10 cellular contexts compared by ENCODE assay signal in the genomic region with DNA sequence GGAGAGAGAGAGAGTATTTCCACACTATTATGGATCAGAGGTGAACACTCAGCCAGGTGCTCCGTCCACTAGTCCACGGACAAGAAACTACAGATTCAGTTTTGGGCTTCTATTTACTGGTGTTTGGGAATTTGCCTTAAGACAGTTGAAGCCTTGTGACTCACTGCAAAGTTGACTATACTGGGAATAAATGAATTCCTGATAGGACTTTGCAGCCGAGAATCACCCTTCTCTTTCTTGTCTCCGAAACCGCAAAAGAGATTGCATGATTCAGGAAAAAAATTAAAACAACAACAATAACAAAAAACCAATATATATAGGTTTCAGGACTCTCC. TPM values are rescaled to one million over a fixed set of nuclear protein-coding genes. Genes with fewer than 3 reads are reported as not detected.
DNase-seq lines count a peak whose midpoint lies in the region; ATAC-seq, FAIRE-seq and TF ChIP-seq lines count a peak whose summit lies in the region.
"Had no signal": no experiment of that assay in that cellular context is flagged by ENCODE, and none has a peak within 500 bp of the region (broad histone marks: within the 10 kb centered on the region; RNA-seq: fewer than 3 reads in every experiment).

No MANE protein-coding gene starts in this region.

- no peaks in the 10 kb centered on the region for H4K20me1 ChIP-seq in neural cell (ENCODE audit: insufficient read depth)

- H3K4me1 ChIP-seq in CD8-positive, alpha-beta T cell (ENCODE audit: insufficient read depth, low read length): peaks cover 13% of the 10 kb centered on the region
- peaks cover 6% of the 10 kb centered on the region; the same call in 1 of the 2 replicates for H3K4me1 ChIP-seq in Panc1 (ENCODE audit: control insufficient read depth, insufficient read depth, low read length)

- CTCF ChIA-PET in CD8-positive, alpha-beta T cell (lab: Charles Lee): interaction anchor here (0.8 kb wide), 1 partner anchor 25 kb away, joined by 3 read pairs; no protein-coding TSS in a partner anchor
- CTCF ChIA-PET in Panc1 (lab: Charles Lee): no interaction called here

- H3K27ac ChIP-seq in CD8-positive, alpha-beta T cell (ENCODE audit: low read depth, low read length): no peak overlapping the region
- H3K27ac ChIP-seq in Panc1 (ENCODE audit: low read length) (peak overlapping the region; percentile 36; the same call in 1 of the 2 replicates), neural cell (ENCODE audit: low read length) (no peak overlapping the region)

- H3K9me3 Mint-ChIP-seq in CD8-positive, alpha-beta T cell: no peaks in the 10 kb centered on the region

- no peak for ATAC-seq in CD8-positive, alpha-beta T cell
- ATAC-seq in Panc1 (no peak), GM21367 (IDR thresholded peaks at IDR 0.05; ENCODE audit: unreplicated experiment) (no peak)

- H3K4me3 Mint-ChIP-seq in CD8-positive, alpha-beta T cell: peak overlapping the region; percentile 66

- H3K4me2 ChIP-seq in neural cell (ENCODE audit: low read length): no peak overlapping the region

- H3K9me2 ChIP-seq in neural cell (ENCODE audit: insufficient read depth, low read length): no peaks in the 10 kb centered on the region

- no peaks in the 10 kb centered on the region for H3K79me2 ChIP-seq in neural cell (replicated peaks; ENCODE audit: insufficient read depth, low read length)

- H3K27ac Mint-ChIP-seq in CD8-positive, alpha-beta T cell: peak overlapping the region; percentile 7

- no peaks in the 10 kb centered on the region for H3F3A ChIP-seq in neural cell (ENCODE audit: insufficient read depth, low read length, poor library complexity, severe bottlenecking)

- no peaks in the 10 kb centered on the region for H3K9me3 ChIP-seq in CD8-positive, alpha-beta T cell (ENCODE audit: low read length)
- no peaks in the 10 kb centered on the region for H3K9me3 ChIP-seq in Panc1 (ENCODE audit: control insufficient read depth, insufficient read depth, low read depth, low read length)
- H3K9me3 ChIP-seq in neural cell (ENCODE audit: low read length): no peaks in the 10 kb centered on the region

- no peak for DNase-seq in CD8-positive, alpha-beta T cell
- no peak for DNase-seq in Panc1 (ENCODE audit: low read depth, low spot score)
- DNase-seq in epithelial cell of proximal tubule (ENCODE audit: low read depth): no peak
- no peak for DNase-seq in dedifferentiated amniotic fluid mesenchymal stem cell (ENCODE audit: extremely low spot score)
- no peak for DNase-seq in D721Med (ENCODE audit: insufficient read length, low spot score)
- no peak for DNase-seq in KG1 (lab: John Stamatoyannopoulos, UW)
- DNase-seq: activated CD4-positive, alpha-beta T cell treated with anti-CD3 and anti-CD28 coated beads for 1 hour; NCI-H2029 treated with DMSO at 0.1 percent for 48 hours had no signal

- POLR2A ChIA-PET in CD8-positive, alpha-beta T cell (lab: Charles Lee): no interaction called here
- POLR2A ChIA-PET in Panc1 (lab: Charles Lee): interaction anchor here (0.7 kb wide), 1 partner anchor 27 kb away, joined by 3 read pairs; no protein-coding TSS in a partner anchor

- TF ChIP-seq CTCF in CD8-positive, alpha-beta T cell (IDR thresholded peaks at IDR 0.05): no peak
- TF ChIP-seq CTCF in Panc1 (IDR thresholded peaks at IDR 0.05) (no peak), epithelial cell of proximal tubule (conservative IDR thresholded peaks at IDR 0.05; ENCODE audit: low read depth, low read length) (no peak), neural cell (IDR thresholded peaks at IDR 0.05; ENCODE audit: poor library complexity, severe bottlenecking) (no peak), D721Med (IDR thresholded peaks at IDR 0.05; ENCODE audit: insufficient read depth, missing control alignments) (no peak)

- no peak for FAIRE-seq in D721Med (lab: Jason Lieb, UNC)

- H3K27me3 ChIP-seq in CD8-positive, alpha-beta T cell (ENCODE audit: insufficient read depth, low read length): peaks cover 12% of the 10 kb centered on the region
- H3K27me3 ChIP-seq in Panc1 (ENCODE audit: control insufficient read depth, insufficient read depth, low read length): no peaks in the 10 kb centered on the region; the same call in 1 of the 2 replicates
- H3K27me3 ChIP-seq in neural cell (ENCODE audit: insufficient read depth, low read depth, low read length): peaks cover 57% of the 10 kb centered on the region

- H3K9ac ChIP-seq in neural cell (ENCODE audit: low read length): no peak overlapping the region

- intact Hi-C loops in CD8-positive, alpha-beta T cell (cut with DNase I, micrococcal nuclease): no loop called here
- intact Hi-C loops in Panc1 (cut with micrococcal nuclease; ENCODE audit: unreplicated experiment): no loop called here

- H3K27me3 Mint-ChIP-seq in CD8-positive, alpha-beta T cell (ENCODE audit: low read depth): peaks cover 63% of the 10 kb centered on the region

- H3K4me3 ChIP-seq in CD8-positive, alpha-beta T cell (ENCODE audit: low read depth, low read length): no peak overlapping the region
- H3K4me3 ChIP-seq in Panc1 (ENCODE audit: low read depth in 2 of 2, low read length in 2 of 2) (peak overlapping the region; percentile 49 to 71), epithelial cell of proximal tubule (ENCODE audit: low read depth, low read length) (peak overlapping the region; percentile 78), neural cell (ENCODE audit: low read length) (peak overlapping the region; percentile 66)

- H2AFZ ChIP-seq in neural cell (ENCODE audit: low read depth, low read length): no peak overlapping the region

- TF ChIP-seq EP300 in neural cell (conservative IDR thresholded peaks at IDR 0.05; ENCODE audit: poor library complexity, severe bottlenecking): no peak

- no peaks in the 10 kb centered on the region for H3K36me3 Mint-ChIP-seq in CD8-positive, alpha-beta T cell

- H3K4me1 Mint-ChIP-seq in CD8-positive, alpha-beta T cell (ENCODE audit: low read depth): peaks cover 33% of the 10 kb centered on the region

- no peak for TF ChIP-seq RAD21 in neural cell (conservative IDR thresholded peaks at IDR 0.05)

- BruUV-seq in Panc1 (replicated peaks; lab: Mats Ljungman, UMichigan): TSS peak; percentile 58

- no peaks in the 10 kb centered on the region for H3K36me3 ChIP-seq in CD8-positive, alpha-beta T cell (ENCODE audit: insufficient read depth, low read length)
- H3K36me3 ChIP-seq in Panc1 (ENCODE audit: control insufficient read depth, insufficient read depth, low read length) (no peaks in the 10 kb centered on the region), neural cell (ENCODE audit: insufficient read depth, low read length) (no peaks in the 10 kb centered on the region)

- in situ Hi-C loops in Panc1 (cut with HindIII; ENCODE audit: low pct_unique_long_range_greater_than_20kb, low sequenced_read_pairs): no loop called here

TF ChIP-seq in neural cell, 6 proteins besides CTCF, POLR2A, EP300 and RAD21:
- no peak for TF ChIP-seq POLR2AphosphoS5 (IDR thresholded peaks at IDR 0.05)
- TF ChIP-seq, protein P1, sequence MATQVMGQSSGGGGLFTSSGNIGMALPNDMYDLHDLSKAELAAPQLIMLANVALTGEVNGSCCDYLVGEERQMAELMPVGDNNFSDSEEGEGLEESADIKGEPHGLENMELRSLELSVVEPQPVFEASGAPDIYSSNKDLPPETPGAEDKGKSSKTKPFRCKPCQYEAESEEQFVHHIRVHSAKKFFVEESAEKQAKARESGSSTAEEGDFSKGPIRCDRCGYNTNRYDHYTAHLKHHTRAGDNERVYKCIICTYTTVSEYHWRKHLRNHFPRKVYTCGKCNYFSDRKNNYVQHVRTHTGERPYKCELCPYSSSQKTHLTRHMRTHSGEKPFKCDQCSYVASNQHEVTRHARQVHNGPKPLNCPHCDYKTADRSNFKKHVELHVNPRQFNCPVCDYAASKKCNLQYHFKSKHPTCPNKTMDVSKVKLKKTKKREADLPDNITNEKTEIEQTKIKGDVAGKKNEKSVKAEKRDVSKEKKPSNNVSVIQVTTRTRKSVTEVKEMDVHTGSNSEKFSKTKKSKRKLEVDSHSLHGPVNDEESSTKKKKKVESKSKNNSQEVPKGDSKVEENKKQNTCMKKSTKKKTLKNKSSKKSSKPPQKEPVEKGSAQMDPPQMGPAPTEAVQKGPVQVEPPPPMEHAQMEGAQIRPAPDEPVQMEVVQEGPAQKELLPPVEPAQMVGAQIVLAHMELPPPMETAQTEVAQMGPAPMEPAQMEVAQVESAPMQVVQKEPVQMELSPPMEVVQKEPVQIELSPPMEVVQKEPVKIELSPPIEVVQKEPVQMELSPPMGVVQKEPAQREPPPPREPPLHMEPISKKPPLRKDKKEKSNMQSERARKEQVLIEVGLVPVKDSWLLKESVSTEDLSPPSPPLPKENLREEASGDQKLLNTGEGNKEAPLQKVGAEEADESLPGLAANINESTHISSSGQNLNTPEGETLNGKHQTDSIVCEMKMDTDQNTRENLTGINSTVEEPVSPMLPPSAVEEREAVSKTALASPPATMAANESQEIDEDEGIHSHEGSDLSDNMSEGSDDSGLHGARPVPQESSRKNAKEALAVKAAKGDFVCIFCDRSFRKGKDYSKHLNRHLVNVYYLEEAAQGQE (IDR thresholded peaks at IDR 0.05; ENCODE audit: borderline replicate concordance): no peak

RNA-seq across cellular contexts. Expression of gene TMEM171, which starts 0.7 kb away (rescaled TPM):
- under 1 TPM; 0.28 to 0.60 TPM for total RNA-seq in CD8-positive, alpha-beta T cell
- total RNA-seq in Panc1 (2021; ENCODE audit: unreplicated experiment): 2.1 TPM
- polyA plus RNA-seq in Panc1 (2012; ENCODE audit: insufficient read length): 5.1 TPM
- total RNA-seq in epithelial cell of proximal tubule: 2.8 and 10.6 TPM in 2 replicates
- not detected in 2 replicates for polyA plus RNA-seq in neural cell
- not detected in 2 replicates for polyA minus RNA-seq in neural cell

RNA-seq across cellular contexts. Expression of gene TMEM174, which starts 51.9 kb away (rescaled TPM):
- not detected for total RNA-seq in CD8-positive, alpha-beta T cell
- not detected for total RNA-seq in Panc1 (2021; ENCODE audit: unreplicated experiment)
- not detected for polyA plus RNA-seq in Panc1 (2012; ENCODE audit: insufficient read length)
- not detected in 2 replicates for total RNA-seq in epithelial cell of proximal tubule
- polyA plus RNA-seq in neural cell: not detected in 2 replicates
- not detected in 2 replicates for polyA minus RNA-seq in neural cell
